Comparison of ENCODE assay signal across 6 cellular contexts in genomic region chr13:112923962-112924361, GRCh38.
"Had no signal": no experiment of that assay in that cellular context is flagged by ENCODE, and none has a peak within 500 bp of the region (broad histone marks: within the 10 kb centered on the region; RNA-seq: fewer than 3 reads in every experiment).

No MANE protein-coding gene starts in this region.

- H3K4me3 ChIP-seq: K562 had no signal

- DNase-seq: IMR-90, KBM-7, KG1 had no signal

- H3K27ac ChIP-seq: HL-60, KMS-11 had no signal
